In genomic region chr10:26863677-26864076, GRCh38 we compare ENCODE assay signal across 17 cellular contexts. TPM values are rescaled to one million over a fixed set of nuclear protein-coding genes. Genes with fewer than 3 reads are reported as not detected.
DNase-seq lines count a peak whose midpoint lies in the region; TF ChIP-seq lines count a peak whose summit lies in the region.
"Had no signal": no experiment of that assay in that cellular context is flagged by ENCODE, and none has a peak within 500 bp of the region (broad histone marks: within the 10 kb centered on the region; RNA-seq: fewer than 3 reads in every experiment).

No MANE protein-coding gene starts in this region.

- dilution Hi-C loops in mammary epithelial cell (cut with HindIII; ENCODE audit: low sequenced_read_pairs): no loop called here

- H3K9me3 ChIP-seq in mammary epithelial cell (replicated peaks; ENCODE audit: insufficient read depth, low read length): no peaks in the 10 kb centered on the region
- H3K9me3 ChIP-seq in breast epithelium: no peaks in the 10 kb centered on the region
- no peaks in the 10 kb centered on the region for H3K9me3 ChIP-seq in neutrophil
- H3K9me3 ChIP-seq: A549 had no signal

- H3K36me3 ChIP-seq in mammary epithelial cell (ENCODE audit: insufficient read depth, low read length): no peaks in the 10 kb centered on the region
- H3K36me3 ChIP-seq in breast epithelium: no peaks in the 10 kb centered on the region
- no peaks in the 10 kb centered on the region for H3K36me3 ChIP-seq in neutrophil

- intact Hi-C loops in mammary epithelial cell (cut with micrococcal nuclease): no loop called here
- intact Hi-C loops in breast epithelium (cut with DNase I; ENCODE audit: low total_unique reads): loop anchor here (10.0 kb wide), 1 partner anchor 499 kb away; no protein-coding TSS in a partner anchor
- intact Hi-C loops in dendritic cell treated with granulocyte-macrophage colony-stimulating factor and Interleukin-4, amounts not matched to agents 40 ng/mL and 50 ng/mL, for 4 days (cut with micrococcal nuclease): loop anchor here (2.0 kb wide), 1 partner anchor 17 kb away; no protein-coding TSS in a partner anchor

- H3K27me3 Mint-ChIP-seq in dendritic cell treated with granulocyte-macrophage colony-stimulating factor and Interleukin-4, amounts not matched to agents 40 ng/mL and 50 ng/mL, for 4 days: no peaks in the 10 kb centered on the region

- CTCF ChIA-PET in mammary epithelial cell (lab: Charles Lee; ENCODE audit: low non-redundant PET): no interaction called here

- H3K4me3 ChIP-seq in mammary epithelial cell (replicated peaks in 1 of 3; ENCODE audit: insufficient read depth in 1 of 3, low read depth in 2 of 3, low read length in 3 of 3) (no peak overlapping the region), breast epithelium (no peak overlapping the region), neutrophil (ENCODE audit: low read depth in 1 of 2, low read length in 1 of 2) (no peak overlapping the region)
- H3K4me3 ChIP-seq: A549, GM12878 had no signal

- TF ChIP-seq CTCF in mammary epithelial cell (conservative IDR thresholded peaks at IDR 0.05 in 1 of 2, IDR thresholded peaks at IDR 0.05 in 1 of 2; ENCODE audit: extremely low read depth in 1 of 2, insufficient read depth in 1 of 2, low read depth in 1 of 2, low read length in 2 of 2) (no peak), breast epithelium (IDR thresholded peaks at IDR 0.05) (no peak), neutrophil (IDR thresholded peaks at IDR 0.05) (no peak)

- H3K4me3 Mint-ChIP-seq in dendritic cell treated with granulocyte-macrophage colony-stimulating factor and Interleukin-4, amounts not matched to agents 40 ng/mL and 50 ng/mL, for 4 days: no peak overlapping the region
- H3K4me3 Mint-ChIP-seq: CD4-positive, alpha-beta memory T cell; H9 had no signal

- peaks cover 19% of the 10 kb centered on the region for H3K79me2 ChIP-seq in mammary epithelial cell (ENCODE audit: insufficient read depth, low read length)

- in situ Hi-C loops in mammary epithelial cell (cut with MboI; ENCODE audit: low sequenced_read_pairs in 2 of 2): no loop called here

- H3K27me3 ChIP-seq in mammary epithelial cell (ENCODE audit: insufficient read depth, low read length): no peaks in the 10 kb centered on the region
- no peaks in the 10 kb centered on the region for H3K27me3 ChIP-seq in breast epithelium
- H3K27me3 ChIP-seq in neutrophil: no peaks in the 10 kb centered on the region

- no peak overlapping the region for H3K9ac ChIP-seq in mammary epithelial cell (ENCODE audit: insufficient read depth, low read length)

- 100% methylated on average over 2 of the region's 2 CpGs for WGBS in mammary epithelial cell (ENCODE audit: low coverage, missing lambda C conversion rate)

- DNase-seq in mammary epithelial cell: no peak
- no peak for DNase-seq in breast epithelium (ENCODE audit: low spot score in 2 of 2)
- DNase-seq in SHP77 (lab: John Stamatoyannopoulos, UW): no peak
- no peak for DNase-seq in activated CD4-positive, alpha-beta T cell treated with anti-CD3 and anti-CD28 coated beads for 1 hour
- no peak for DNase-seq in SK-N-DZ (ENCODE audit: low spot score)
- DNase-seq: AML-193; Calu3; CD4-positive, alpha-beta memory T cell; DMS79 treated with DMSO at 0.1 percent for 48 hours; EL; H9 had no signal

- no peak overlapping the region for H3K4me2 ChIP-seq in mammary epithelial cell (ENCODE audit: insufficient read depth, low read depth, low read length)
- H3K4me2 ChIP-seq: A549 had no signal

- no peaks in the 10 kb centered on the region for H3K9me3 Mint-ChIP-seq in dendritic cell treated with granulocyte-macrophage colony-stimulating factor and Interleukin-4, amounts not matched to agents 40 ng/mL and 50 ng/mL, for 4 days
- H3K9me3 Mint-ChIP-seq: H9 had no signal

- peak overlapping the region; percentile 36 for H2AFZ ChIP-seq in mammary epithelial cell (ENCODE audit: low read depth, low read length)

- BruUV-seq in mammary epithelial cell (replicated peaks; lab: Mats Ljungman, UMichigan): no TSS peak

- TF ChIP-seq POLR2A in breast epithelium (IDR thresholded peaks at IDR 0.05): no peak

- no peaks in the 10 kb centered on the region for H4K20me1 ChIP-seq in mammary epithelial cell (ENCODE audit: insufficient read depth, low read length)

- no peak overlapping the region for H3K27ac ChIP-seq in mammary epithelial cell (ENCODE audit: insufficient read depth, low read depth, low read length)
- H3K27ac ChIP-seq in breast epithelium: no peak overlapping the region
- H3K27ac ChIP-seq in neutrophil: peak overlapping the region; percentile 55
- H3K27ac ChIP-seq: 22Rv1, A549, C4-2B had no signal

- peaks cover 16% of the 10 kb centered on the region for H3K36me3 Mint-ChIP-seq in dendritic cell treated with granulocyte-macrophage colony-stimulating factor and Interleukin-4, amounts not matched to agents 40 ng/mL and 50 ng/mL, for 4 days (ENCODE audit: low read depth)

- H3K4me1 ChIP-seq in mammary epithelial cell (ENCODE audit: insufficient read depth, low read length): peaks cover 4% of the 10 kb centered on the region
- no peaks in the 10 kb centered on the region for H3K4me1 ChIP-seq in breast epithelium
- peaks cover 42 to 45% of the 10 kb centered on the region in 2 experiments for H3K4me1 ChIP-seq in neutrophil (ENCODE audit: control insufficient read depth in 1 of 2, insufficient read depth in 1 of 2, low read depth in 1 of 2, low read length in 1 of 2)

- H3K27ac Mint-ChIP-seq in dendritic cell treated with granulocyte-macrophage colony-stimulating factor and Interleukin-4, amounts not matched to agents 40 ng/mL and 50 ng/mL, for 4 days: peak overlapping the region; percentile 25
- H3K27ac Mint-ChIP-seq: CD4-positive, alpha-beta memory T cell; H9 had no signal

- peaks cover 26% of the 10 kb centered on the region for H3K4me1 Mint-ChIP-seq in dendritic cell treated with granulocyte-macrophage colony-stimulating factor and Interleukin-4, amounts not matched to agents 40 ng/mL and 50 ng/mL, for 4 days (ENCODE audit: low read depth)

RNA-seq across cellular contexts. Expression of gene ABI1, which starts 2.9 kb away (rescaled TPM):
- total RNA-seq in mammary epithelial cell (10 to 100 TPM; 55.2 to 72.6 TPM), breast epithelium (10 to 100 TPM; 50.5 to 75.7 (median 56.6) TPM)
- 58.1 TPM for polyA plus RNA-seq in mammary epithelial cell
- polyA minus RNA-seq in mammary epithelial cell: 33.0 TPM
- 15.9 and 20.6 TPM in 2 replicates for polyA plus RNA-seq in SK-N-DZ (2014; cell fraction: cytosol; rRNA removed)
- 9.4 and 11.5 TPM in 2 replicates for polyA plus RNA-seq in SK-N-DZ (2014; cell fraction: nucleus; rRNA removed)
